ENCODE assay signal across 19 cellular contexts in the genomic region with DNA sequence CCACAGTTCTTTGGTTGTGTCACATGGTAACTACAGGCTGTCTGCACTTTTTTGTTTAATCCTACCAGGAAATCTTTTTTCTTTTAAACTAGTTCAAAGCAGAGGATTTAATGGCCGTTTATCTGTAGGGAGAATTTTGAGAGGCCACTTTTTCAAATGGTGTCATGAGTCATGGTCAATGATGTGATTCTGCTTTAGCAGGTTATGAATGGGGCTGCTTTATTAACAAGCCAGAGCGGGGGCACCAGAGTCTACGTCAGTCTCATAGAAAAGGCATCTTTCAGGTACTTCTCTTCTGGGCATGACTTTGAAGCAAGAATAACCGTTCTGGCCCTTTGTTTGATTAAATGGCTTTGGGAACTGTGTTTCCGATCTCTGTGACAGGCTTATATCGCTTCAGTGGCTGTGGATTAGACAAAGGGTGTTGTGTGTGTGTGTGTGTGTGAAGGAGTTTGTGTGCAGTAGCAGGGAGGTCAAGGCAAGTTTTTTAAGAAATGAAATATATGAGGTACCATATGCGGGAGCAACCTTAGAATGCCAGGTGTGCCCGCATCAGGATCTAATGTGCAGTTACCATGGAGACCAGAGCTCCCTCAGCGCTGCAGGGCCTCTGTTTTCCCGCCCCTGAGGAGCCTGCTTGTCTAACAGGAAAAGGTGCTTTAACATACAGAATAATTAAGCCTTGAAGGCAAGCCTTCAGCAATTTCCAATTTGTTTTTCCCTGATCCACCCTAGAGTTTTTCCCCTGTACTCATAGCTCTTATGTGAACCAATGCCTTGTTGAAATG.
DNase-seq lines count a peak whose midpoint lies in the region; ATAC-seq and TF ChIP-seq lines count a peak whose summit lies in the region.
"Had no signal": no experiment of that assay in that cellular context is flagged by ENCODE, and none has a peak within 500 bp of the region (broad histone marks: within the 10 kb centered on the region; RNA-seq: fewer than 3 reads in every experiment).

No MANE protein-coding gene starts in this region.

- H3K9me3 Mint-ChIP-seq in WTC11 (peaks cover 14% of the 10 kb centered on the region), neural progenitor cell (peaks cover 6% of the 10 kb centered on the region)
- no peaks in the 10 kb centered on the region for H3K9me3 Mint-ChIP-seq in T-helper 2 cell treated with Interferon-gamma antibody and Interleukin-4, amounts not matched to agents 5 μg/mL and 100 μg/mL, for 36 hours
- peaks cover 0 to 5% (median under 1%) of the 10 kb centered on the region in 8 donors for H3K9me3 Mint-ChIP-seq in CD4-positive, alpha-beta memory T cell

- CTCF ChIA-PET in WTC11 (lab: Charles Lee) = interaction anchor here (2.5 kb wide), 1 partner anchor 54 kb away, joined by 12 read pairs; no protein-coding TSS in a partner anchor
- CTCF ChIA-PET in CD4-positive, alpha-beta memory T cell (lab: Charles Lee; ENCODE audit: partially characterized antibody) = interaction anchor here (0.5 kb wide), 1 partner anchor 424 kb away, joined by 3 read pairs; no protein-coding TSS in a partner anchor

- peaks cover 4% of the 10 kb centered on the region for H3K4me1 ChIP-seq in neural progenitor cell
- H3K4me1 ChIP-seq in CD4-positive, alpha-beta memory T cell (ENCODE audit: insufficient read depth, low read length) = no peaks in the 10 kb centered on the region
- H3K4me1 ChIP-seq: ascending aorta, parathyroid adenoma had no signal

- H3K27me3 Mint-ChIP-seq in WTC11 (ENCODE audit: low read depth) = no peaks in the 10 kb centered on the region
- H3K27me3 Mint-ChIP-seq in neural progenitor cell (ENCODE audit: insufficient read depth, low read depth) = peaks cover 4% of the 10 kb centered on the region
- no peaks in the 10 kb centered on the region for H3K27me3 Mint-ChIP-seq in T-helper 2 cell treated with Interferon-gamma antibody and Interleukin-4, amounts not matched to agents 5 μg/mL and 100 μg/mL, for 36 hours (ENCODE audit: low read depth)
- H3K27me3 Mint-ChIP-seq in CD4-positive, alpha-beta memory T cell = no peaks in the 10 kb centered on the region
- H3K27me3 Mint-ChIP-seq: B cell, memory B cell had no signal

- no peak overlapping the region for H3K9ac ChIP-seq in neural progenitor cell
- H3K9ac ChIP-seq: parathyroid adenoma had no signal

- H3K27ac ChIP-seq in neural progenitor cell = no peak overlapping the region
- no peak overlapping the region for H3K27ac ChIP-seq in CD4-positive, alpha-beta memory T cell (ENCODE audit: low read depth, low read length)
- H3K27ac ChIP-seq: ascending aorta, dorsolateral prefrontal cortex, parathyroid adenoma had no signal

- H3K4me1 Mint-ChIP-seq in WTC11 = peaks cover 21% of the 10 kb centered on the region
- peaks cover 26% of the 10 kb centered on the region for H3K4me1 Mint-ChIP-seq in neural progenitor cell
- H3K4me1 Mint-ChIP-seq in T-helper 2 cell treated with Interferon-gamma antibody and Interleukin-4, amounts not matched to agents 5 μg/mL and 100 μg/mL, for 36 hours (ENCODE audit: low read depth) = no peaks in the 10 kb centered on the region
- no peaks in the 10 kb centered on the region for H3K4me1 Mint-ChIP-seq in CD4-positive, alpha-beta memory T cell
- H3K4me1 Mint-ChIP-seq: B cell, memory B cell had no signal

- peak; percentile 51 for DNase-seq in ELF-1 (ENCODE audit: low read depth, low spot score)
- peak; percentile 19 for DNase-seq in NCI-H2081 treated with DMSO at 0.1 percent for 48 hours (lab: John Stamatoyannopoulos, UW)
- peak; percentile 20 for DNase-seq in WTC11 (ENCODE audit: low spot score)
- DNase-seq in neural progenitor cell (ENCODE audit: low spot score) = peak; percentile 15
- DNase-seq in T-helper 2 cell treated with Interferon-gamma antibody and Interleukin-4, amounts not matched to agents 5 μg/mL and 100 μg/mL, for 36 hours (ENCODE audit: low spot score) = no peak
- DNase-seq in 8988T = no peak
- no peak for DNase-seq in CD4-positive, alpha-beta memory T cell
- no peak for DNase-seq in glomerular visceral epithelial cell (ENCODE audit: extremely low spot score)
- DNase-seq: activated CD8-positive, alpha-beta T cell treated with anti-CD3 and anti-CD28 coated beads, Interleukin-2, amount 10 ng/mL, durations not matched to agents 7 days and 5 days; activated effector memory CD4-positive, alpha-beta T cell treated with anti-CD3 and anti-CD28 coated beads, Interleukin-2, amount 50 U/mL, for 16 hours; dorsolateral prefrontal cortex; HFFc6; NK-92 treated with Interleukin-12 subunit alpha and Interleukin-12 subunit beta, amount 100 ng/mL, for 24 hours; T1000 had no signal

- no peak overlapping the region for H3K27ac Mint-ChIP-seq in WTC11
- peak overlapping the region; percentile 16 for H3K27ac Mint-ChIP-seq in neural progenitor cell
- no peak overlapping the region for H3K27ac Mint-ChIP-seq in T-helper 2 cell treated with Interferon-gamma antibody and Interleukin-4, amounts not matched to agents 5 μg/mL and 100 μg/mL, for 36 hours
- no peak overlapping the region for H3K27ac Mint-ChIP-seq in CD4-positive, alpha-beta memory T cell
- H3K27ac Mint-ChIP-seq: activated CD8-positive, alpha-beta T cell treated with anti-CD3 and anti-CD28 coated beads, Interleukin-2, amount 10 ng/mL, durations not matched to agents 7 days and 5 days; B cell; HFFc6; memory B cell had no signal

- H3K36me3 Mint-ChIP-seq in WTC11 = 0 out of 2 replicates have a peak, but pooled peaks cover 2% of the 10 kb centered on the region
- no peaks in the 10 kb centered on the region for H3K36me3 Mint-ChIP-seq in neural progenitor cell
- no peaks in the 10 kb centered on the region for H3K36me3 Mint-ChIP-seq in T-helper 2 cell treated with Interferon-gamma antibody and Interleukin-4, amounts not matched to agents 5 μg/mL and 100 μg/mL, for 36 hours (ENCODE audit: low read depth)
- H3K36me3 Mint-ChIP-seq in CD4-positive, alpha-beta memory T cell = peaks cover 0 to 6% of the 10 kb centered on the region in 2 donors

- H3F3A ChIP-seq in neural progenitor cell (ENCODE audit: low read depth) = no peaks in the 10 kb centered on the region

- no peaks in the 10 kb centered on the region for H3K27me3 ChIP-seq in neural progenitor cell
- no peaks in the 10 kb centered on the region for H3K27me3 ChIP-seq in CD4-positive, alpha-beta memory T cell (ENCODE audit: insufficient read depth, low read length)
- H3K27me3 ChIP-seq: ascending aorta, dorsolateral prefrontal cortex had no signal

- no peaks in the 10 kb centered on the region for H4K20me1 ChIP-seq in neural progenitor cell (ENCODE audit: low read depth)

- H3K36me3 ChIP-seq in neural progenitor cell = no peaks in the 10 kb centered on the region
- no peaks in the 10 kb centered on the region for H3K36me3 ChIP-seq in CD4-positive, alpha-beta memory T cell (ENCODE audit: insufficient read depth, low read length)
- H3K36me3 ChIP-seq: ascending aorta had no signal

- intact Hi-C loops in CD4-positive, alpha-beta memory T cell (cut with micrococcal nuclease) = no loop called here

- no peak overlapping the region for H3K4me2 ChIP-seq in neural progenitor cell

- H3K4me3 Mint-ChIP-seq in WTC11 = no peak overlapping the region
- no peak overlapping the region for H3K4me3 Mint-ChIP-seq in neural progenitor cell
- H3K4me3 Mint-ChIP-seq in T-helper 2 cell treated with Interferon-gamma antibody and Interleukin-4, amounts not matched to agents 5 μg/mL and 100 μg/mL, for 36 hours = no peak overlapping the region
- no peak overlapping the region for H3K4me3 Mint-ChIP-seq in CD4-positive, alpha-beta memory T cell
- H3K4me3 Mint-ChIP-seq: activated CD8-positive, alpha-beta T cell treated with anti-CD3 and anti-CD28 coated beads, Interleukin-2, amount 10 ng/mL, durations not matched to agents 7 days and 5 days; B cell; HFFc6; memory B cell had no signal

- ATAC-seq in WTC11 = peak; percentile 66
- ATAC-seq: activated CD8-positive, alpha-beta T cell treated with anti-CD3 and anti-CD28 coated beads, Interleukin-2, amount 10 ng/mL, durations not matched to agents 7 days and 5 days; Right ventricle myocardium inferior had no signal

- POLR2A ChIA-PET in WTC11 (lab: Charles Lee) = no interaction called here
- POLR2A ChIA-PET in CD4-positive, alpha-beta memory T cell (lab: Charles Lee; ENCODE audit: partially characterized antibody) = no interaction called here

- no peak overlapping the region for H2AFZ ChIP-seq in neural progenitor cell (replicated peaks)
- H2AFZ ChIP-seq: parathyroid adenoma had no signal

- no peaks in the 10 kb centered on the region for H3K79me2 ChIP-seq in neural progenitor cell (ENCODE audit: low read depth)
- H3K79me2 ChIP-seq: parathyroid adenoma had no signal

- no peak for TF ChIP-seq CTCF in WTC11 (IDR thresholded peaks at IDR 0.05)
- no peak for TF ChIP-seq CTCF in neural progenitor cell (IDR thresholded peaks at IDR 0.05)

- no peak overlapping the region for H3K4me3 ChIP-seq in neural progenitor cell
- no peak overlapping the region for H3K4me3 ChIP-seq in CD4-positive, alpha-beta memory T cell (ENCODE audit: low read length in 2 of 2)
- H3K4me3 ChIP-seq: ascending aorta had no signal

- H3K9me3 ChIP-seq in neural progenitor cell (ENCODE audit: low read depth) = no peaks in the 10 kb centered on the region
- H3K9me3 ChIP-seq in CD4-positive, alpha-beta memory T cell (ENCODE audit: control insufficient read depth in 1 of 2, low read length in 2 of 2) = no peaks in the 10 kb centered on the region
- H3K9me3 ChIP-seq: ascending aorta had no signal

Comparison
In these comparisons a context has a peak if more than half of its experiments do, and no peak if none do; other contexts are left out.
1. DNase-seq: peak in ELF-1 (single experiment), NCI-H2081 treated with DMSO at 0.1 percent for 48 hours (single experiment), WTC11 (single experiment) and neural progenitor cell (single experiment); none in T-helper 2 cell treated with Interferon-gamma antibody and Interleukin-4, amounts not matched to agents 5 μg/mL and 100 μg/mL, for 36 hours (single experiment), 8988T (single experiment), CD4-positive, alpha-beta memory T cell (0 of 5) and glomerular visceral epithelial cell (single experiment).